Comparison of ENCODE assay signal across 10 cellular contexts in the genomic region with DNA sequence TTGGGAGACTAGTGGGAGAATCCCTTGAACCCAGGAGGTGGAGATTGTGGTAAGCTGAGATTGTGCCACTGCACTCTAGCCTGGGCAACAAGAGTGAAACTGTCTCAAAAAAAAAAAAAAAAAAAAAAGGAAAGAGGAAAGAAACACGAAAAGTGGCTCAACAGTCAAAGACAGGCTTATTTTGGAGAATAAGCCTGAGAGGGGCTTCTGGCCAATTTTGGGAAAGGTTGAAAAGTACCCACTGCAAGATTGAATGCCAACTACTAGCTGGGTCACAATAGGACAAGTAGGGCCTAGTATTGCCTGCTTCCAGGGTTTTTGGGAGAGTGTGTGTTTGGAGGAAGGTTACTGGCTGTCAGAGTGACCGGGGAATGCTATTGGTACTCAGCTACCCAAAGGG. TPM values are rescaled to one million over a fixed set of nuclear protein-coding genes. Genes with fewer than 3 reads are reported as not detected.
"Had no signal": no experiment of that assay in that cellular context is flagged by ENCODE, and none has a peak within 500 bp of the region (broad histone marks: within the 10 kb centered on the region; RNA-seq: fewer than 3 reads in every experiment).

No MANE protein-coding gene starts in this region.

- H3K4me2 ChIP-seq: GM23338 had no signal

- H3K4me3 ChIP-seq: GM23338 had no signal

- ATAC-seq: GM23338 had no signal

- FAIRE-seq: H1, H54 had no signal

- DNase-seq: H9, HCEC 1CT, HFFc6, IMR-90, KBM-7 had no signal

- H2AFZ ChIP-seq: GM23338 had no signal

- H3K27ac ChIP-seq: HL-60 had no signal

RNA-seq across cellular contexts. Expression of a gene that starts 46.3 kb away (rescaled TPM):
- total RNA-seq: GM23338, HT1080, IMR-90 had no signal
